Comparison of ENCODE assay signal across 1 cellular context in the genomic region with DNA sequence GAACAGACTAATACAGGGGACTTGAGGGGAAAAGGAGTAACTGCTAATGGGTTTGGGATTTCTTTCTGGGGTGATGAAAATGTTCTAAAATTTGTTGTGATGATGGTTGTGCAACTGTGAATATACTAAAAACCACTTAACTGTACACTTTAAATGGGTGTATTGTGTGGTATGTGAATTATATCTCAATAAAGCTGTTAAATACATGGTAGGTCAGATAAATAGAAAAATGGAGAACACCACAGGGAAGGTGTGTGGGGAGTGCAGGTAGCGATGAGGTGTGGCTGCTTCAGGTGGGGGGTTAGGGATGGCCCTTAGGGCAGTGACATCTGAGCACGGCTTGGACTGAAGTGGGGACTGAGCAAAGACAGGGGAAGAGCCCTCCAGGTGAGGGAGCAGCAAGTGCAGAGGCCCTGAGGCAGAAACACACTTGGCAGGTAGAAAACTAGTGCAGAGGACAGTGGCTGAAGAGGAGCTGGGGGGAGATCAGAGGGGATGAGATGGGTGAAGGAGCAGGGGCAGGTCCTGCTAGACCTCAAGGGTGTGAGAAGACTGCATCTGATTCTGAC.
TF ChIP-seq lines count a peak whose summit lies in the region.

No MANE protein-coding gene starts in this region.

TF ChIP-seq in HepG2, 621 proteins besides CTCF, POLR2A, EP300 and RAD21:
- no peak for TF ChIP-seq CHCHD3 (CRISPR knock-in tag; IDR thresholded peaks at IDR 0.05)
- TF ChIP-seq FOSL1 (CRISPR knock-in tag; IDR thresholded peaks at IDR 0.05; ENCODE audit: borderline replicate concordance): no peak
- TF ChIP-seq, protein P1, sequence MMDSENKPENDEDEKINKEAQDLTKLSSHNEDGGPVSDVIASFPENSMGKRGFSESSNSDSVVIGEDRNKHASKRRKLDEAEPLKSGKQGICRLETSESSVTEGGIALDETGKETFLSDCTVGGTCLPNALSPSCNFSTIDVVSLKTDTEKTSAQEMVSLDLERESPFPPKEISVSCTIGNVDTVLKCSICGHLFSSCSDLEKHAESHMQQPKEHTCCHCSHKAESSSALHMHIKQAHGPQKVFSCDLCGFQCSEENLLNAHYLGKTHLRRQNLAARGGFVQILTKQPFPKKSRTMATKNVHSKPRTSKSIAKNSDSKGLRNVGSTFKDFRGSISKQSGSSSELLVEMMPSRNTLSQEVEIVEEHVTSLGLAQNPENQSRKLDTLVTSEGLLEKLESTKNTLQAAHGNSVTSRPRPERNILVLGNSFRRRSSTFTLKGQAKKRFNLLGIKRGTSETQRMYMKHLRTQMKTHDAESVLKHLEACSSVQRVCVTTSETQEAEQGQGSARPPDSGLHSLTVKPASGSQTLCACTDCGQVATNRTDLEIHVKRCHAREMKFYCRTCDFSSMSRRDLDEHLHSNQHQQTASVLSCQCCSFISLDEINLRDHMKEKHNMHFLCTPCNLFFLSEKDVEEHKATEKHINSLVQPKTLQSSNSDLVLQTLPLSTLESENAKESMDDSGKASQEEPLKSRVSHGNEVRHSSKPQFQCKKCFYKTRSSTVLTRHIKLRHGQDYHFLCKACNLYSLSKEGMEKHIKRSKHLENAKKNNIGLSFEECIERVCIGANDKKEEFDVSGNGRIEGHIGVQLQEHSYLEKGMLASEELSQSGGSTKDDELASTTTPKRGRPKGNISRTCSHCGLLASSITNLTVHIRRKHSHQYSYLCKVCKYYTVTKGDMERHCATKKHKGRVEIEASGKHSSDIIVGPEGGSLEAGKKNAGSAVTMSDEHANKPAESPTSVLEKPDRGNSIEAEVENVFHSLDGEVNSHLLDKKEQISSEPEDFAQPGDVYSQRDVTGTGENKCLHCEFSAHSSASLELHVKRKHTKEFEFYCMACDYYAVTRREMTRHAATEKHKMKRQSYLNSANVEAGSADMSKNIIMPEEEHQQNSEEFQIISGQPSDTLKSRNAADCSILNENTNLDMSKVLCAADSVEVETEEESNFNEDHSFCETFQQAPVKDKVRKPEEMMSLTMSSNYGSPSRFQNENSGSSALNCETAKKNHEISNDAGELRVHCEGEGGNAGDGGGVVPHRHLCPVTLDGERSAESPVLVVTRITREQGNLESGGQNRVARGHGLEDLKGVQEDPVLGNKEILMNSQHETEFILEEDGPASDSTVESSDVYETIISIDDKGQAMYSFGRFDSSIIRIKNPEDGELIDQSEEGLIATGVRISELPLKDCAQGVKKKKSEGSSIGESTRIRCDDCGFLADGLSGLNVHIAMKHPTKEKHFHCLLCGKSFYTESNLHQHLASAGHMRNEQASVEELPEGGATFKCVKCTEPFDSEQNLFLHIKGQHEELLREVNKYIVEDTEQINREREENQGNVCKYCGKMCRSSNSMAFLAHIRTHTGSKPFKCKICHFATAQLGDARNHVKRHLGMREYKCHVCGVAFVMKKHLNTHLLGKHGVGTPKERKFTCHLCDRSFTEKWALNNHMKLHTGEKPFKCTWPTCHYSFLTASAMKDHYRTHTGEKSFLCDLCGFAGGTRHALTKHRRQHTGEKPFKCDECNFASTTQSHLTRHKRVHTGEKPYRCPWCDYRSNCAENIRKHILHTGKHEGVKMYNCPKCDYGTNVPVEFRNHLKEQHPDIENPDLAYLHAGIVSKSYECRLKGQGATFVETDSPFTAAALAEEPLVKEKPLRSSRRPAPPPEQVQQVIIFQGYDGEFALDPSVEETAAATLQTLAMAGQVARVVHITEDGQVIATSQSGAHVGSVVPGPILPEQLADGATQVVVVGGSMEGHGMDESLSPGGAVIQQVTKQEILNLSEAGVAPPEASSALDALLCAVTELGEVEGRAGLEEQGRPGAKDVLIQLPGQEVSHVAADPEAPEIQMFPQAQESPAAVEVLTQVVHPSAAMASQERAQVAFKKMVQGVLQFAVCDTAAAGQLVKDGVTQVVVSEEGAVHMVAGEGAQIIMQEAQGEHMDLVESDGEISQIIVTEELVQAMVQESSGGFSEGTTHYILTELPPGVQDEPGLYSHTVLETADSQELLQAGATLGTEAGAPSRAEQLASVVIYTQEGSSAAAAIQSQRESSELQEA (CRISPR knock-in tag; IDR thresholded peaks at IDR 0.05; ENCODE audit: not compliant biosample characterization): no peak
- TF ChIP-seq, protein P2, sequence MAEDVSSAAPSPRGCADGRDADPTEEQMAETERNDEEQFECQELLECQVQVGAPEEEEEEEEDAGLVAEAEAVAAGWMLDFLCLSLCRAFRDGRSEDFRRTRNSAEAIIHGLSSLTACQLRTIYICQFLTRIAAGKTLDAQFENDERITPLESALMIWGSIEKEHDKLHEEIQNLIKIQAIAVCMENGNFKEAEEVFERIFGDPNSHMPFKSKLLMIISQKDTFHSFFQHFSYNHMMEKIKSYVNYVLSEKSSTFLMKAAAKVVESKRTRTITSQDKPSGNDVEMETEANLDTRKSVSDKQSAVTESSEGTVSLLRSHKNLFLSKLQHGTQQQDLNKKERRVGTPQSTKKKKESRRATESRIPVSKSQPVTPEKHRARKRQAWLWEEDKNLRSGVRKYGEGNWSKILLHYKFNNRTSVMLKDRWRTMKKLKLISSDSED (CRISPR knock-in tag; IDR thresholded peaks at IDR 0.05): no peak
- TF ChIP-seq RORA (CRISPR knock-in tag; IDR thresholded peaks at IDR 0.05): no peak
- TF ChIP-seq ZNF331 (CRISPR knock-in tag; IDR thresholded peaks at IDR 0.05): no peak
- TF ChIP-seq NCOA5 (CRISPR knock-in tag; IDR thresholded peaks at IDR 0.05): no peak
- TF ChIP-seq GATAD2A (CRISPR knock-in tag; IDR thresholded peaks at IDR 0.05): no peak
- no peak for TF ChIP-seq ZNF563 (CRISPR knock-in tag; IDR thresholded peaks at IDR 0.05)
- TF ChIP-seq ZSCAN21 (CRISPR knock-in tag; IDR thresholded peaks at IDR 0.05; ENCODE audit: borderline replicate concordance): no peak
- TF ChIP-seq YY1 (IDR thresholded peaks at IDR 0.05; ENCODE audit: insufficient read depth, insufficient replicate concordance, low read depth, low read length): no peak
- no peak for TF ChIP-seq YEATS4 (CRISPR knock-in tag; IDR thresholded peaks at IDR 0.05; ENCODE audit: borderline replicate concordance)
- no peak for TF ChIP-seq AKAP8 (CRISPR knock-in tag; IDR thresholded peaks at IDR 0.05)
- TF ChIP-seq DPF2 (CRISPR knock-in tag; IDR thresholded peaks at IDR 0.05; ENCODE audit: borderline replicate concordance, low read depth): no peak
- TF ChIP-seq ZNF607 (CRISPR knock-in tag; IDR thresholded peaks at IDR 0.05; ENCODE audit: borderline replicate concordance): no peak
